In genomic region chr3:65974505-65974904, GRCh38 we compare ENCODE assay signal across 1 cellular context.
TF ChIP-seq lines count a peak whose summit lies in the region.

No MANE protein-coding gene starts in this region.

TF ChIP-seq in GM23338, 12 proteins besides CTCF, POLR2A, EP300 and RAD21 (continued from another document):
- TF ChIP-seq ZNF462 (CRISPR knock-in tag; IDR thresholded peaks at IDR 0.05) = no peak
- TF ChIP-seq ZNF114 (CRISPR knock-in tag; IDR thresholded peaks at IDR 0.05) = no peak
- no peak for TF ChIP-seq ETS1 (IDR thresholded peaks at IDR 0.05)
- TF ChIP-seq STAT1 (IDR thresholded peaks at IDR 0.05; ENCODE audit: unreplicated experiment) = no peak
- TF ChIP-seq ZNF331 (CRISPR knock-in tag; IDR thresholded peaks at IDR 0.05; ENCODE audit: low read depth) = no peak
- TF ChIP-seq EZH2phosphoT487 (IDR thresholded peaks at IDR 0.05; ENCODE audit: unreplicated experiment) = no peak
- TF ChIP-seq NANOG (IDR thresholded peaks at IDR 0.05; ENCODE audit: borderline replicate concordance) = no peak
- no peak for TF ChIP-seq CREB1 (CRISPR knock-in tag; IDR thresholded peaks at IDR 0.05; ENCODE audit: low read depth)
- no peak for TF ChIP-seq EZH2 (IDR thresholded peaks at IDR 0.05; ENCODE audit: low read depth, unreplicated experiment)
- no peak for TF ChIP-seq POLR2AphosphoS5 (IDR thresholded peaks at IDR 0.05; ENCODE audit: low read depth)
- no peak for TF ChIP-seq REST (IDR thresholded peaks at IDR 0.05; ENCODE audit: unreplicated experiment)
TF ChIP-seq in GM23338: peak in this region for 0.
